Comparison of ENCODE assay signal across 21 cellular contexts in genomic region chr16:12758670-12759558, GRCh38. TPM values are rescaled to one million over a fixed set of nuclear protein-coding genes. Genes with fewer than 3 reads are reported as not detected.
DNase-seq lines count a peak whose midpoint lies in the region; ATAC-seq and TF ChIP-seq lines count a peak whose summit lies in the region.
"Had no signal": no experiment of that assay in that cellular context is flagged by ENCODE, and none has a peak within 500 bp of the region (broad histone marks: within the 10 kb centered on the region; RNA-seq: fewer than 3 reads in every experiment).

No MANE protein-coding gene starts in this region.

- H3K4me3 Mint-ChIP-seq in brain, result no peak overlapping the region
- H3K4me3 Mint-ChIP-seq in stimulated activated naive B cell treated with anti-CD40 and anti-IgM and Interleukin-4, amounts not matched to agents 10 μg/mL and 1 μg/mL and 100 μg/mL, for 72 hours, result no peak overlapping the region
- H3K4me3 Mint-ChIP-seq: activated naive CD8-positive, alpha-beta T cell treated with anti-CD3 and anti-CD28 coated beads, Interleukin-2, amount 10 ng/mL, durations not matched to agents 7 days and 5 days; activated T-cell treated with anti-CD3 and anti-CD28 coated beads, Interleukin-2, amount 50 U/mL, for 72 hours had no signal

- DNase-seq in NAMALWA (ENCODE audit: low spot score) (peak; percentile 36), left lobe of liver (ENCODE audit: low spot score) (peak; percentile 54), GM19238 (ENCODE audit: insufficient read length, low spot score) (no peak), NCI-H2171 treated with DMSO at 0.1 percent for 48 hours (lab: John Stamatoyannopoulos, UW) (no peak)
- DNase-seq in stimulated activated naive B cell treated with anti-CD40 and anti-IgM and Interleukin-4, amounts not matched to agents 10 μg/mL and 1 μg/mL and 100 μg/mL, for 72 hours, result no peak
- DNase-seq: ACHN; activated CD4-positive, CD25-positive, alpha-beta regulatory T cell treated with anti-CD3 and anti-CD28 coated beads, Interleukin-2, amount 50 U/mL, for 72 hours; activated CD8-positive, alpha-beta memory T cell treated with anti-CD3 and anti-CD28 coated beads for 24 hours; activated naive CD8-positive, alpha-beta T cell treated with anti-CD3 and anti-CD28 coated beads, Interleukin-2, amount 10 ng/mL, durations not matched to agents 7 days and 5 days; activated T-cell treated with anti-CD3 and anti-CD28 coated beads, Interleukin-2, amount 50 U/mL, for 72 hours; GDM1; HCEC 1CT; KBM-7; NCI-H1092 treated with DMSO at 0.1 percent for 48 hours; NCI-H2171 had no signal

- ATAC-seq in left lobe of liver (peak; percentile 57), HG02759 (IDR thresholded peaks at IDR 0.05; ENCODE audit: unreplicated experiment) (no peak)
- ATAC-seq in stimulated activated naive B cell treated with anti-CD40 and anti-IgM and Interleukin-4, amounts not matched to agents 10 μg/mL and 1 μg/mL and 100 μg/mL, for 72 hours (replicated peaks), result no peak
- ATAC-seq: activated T-cell treated with anti-CD3 and anti-CD28 coated beads, Interleukin-2, amount 50 U/mL, for 72 hours; esophagus mucosa had no signal

- H3K27me3 Mint-ChIP-seq in brain, result peaks cover 4% of the 10 kb centered on the region
- H3K27me3 Mint-ChIP-seq in stimulated activated naive B cell treated with anti-CD40 and anti-IgM and Interleukin-4, amounts not matched to agents 10 μg/mL and 1 μg/mL and 100 μg/mL, for 72 hours, result no peaks in the 10 kb centered on the region
- H3K27me3 Mint-ChIP-seq: activated naive CD8-positive, alpha-beta T cell treated with anti-CD3 and anti-CD28 coated beads, Interleukin-2, amount 10 ng/mL, durations not matched to agents 7 days and 5 days had no signal

- H3K4me2 ChIP-seq in BLaER1, result peak overlapping the region; percentile 6; the same call in 1 of the 2 replicates

- H4K20me1 ChIP-seq in BLaER1, result no peaks in the 10 kb centered on the region

- no peak overlapping the region for H3K27ac ChIP-seq in BLaER1
- H3K27ac ChIP-seq: Peyer's patch, thoracic aorta had no signal

- peaks cover 39% of the 10 kb centered on the region for H3K4me1 Mint-ChIP-seq in brain
- peaks cover 0 to 6% of the 10 kb centered on the region in 2 donors for H3K4me1 Mint-ChIP-seq in stimulated activated naive B cell treated with anti-CD40 and anti-IgM and Interleukin-4, amounts not matched to agents 10 μg/mL and 1 μg/mL and 100 μg/mL, for 72 hours

- H3K9ac ChIP-seq in BLaER1, result no peak overlapping the region

- no peaks in the 10 kb centered on the region; the same call in 1 of the 2 replicates for H3K36me3 ChIP-seq in BLaER1
- H3K36me3 ChIP-seq: Peyer's patch, thoracic aorta had no signal

- peaks cover 11% of the 10 kb centered on the region; the same call in 1 of the 2 replicates for H3K9me3 ChIP-seq in BLaER1
- H3K9me3 ChIP-seq: Peyer's patch, thoracic aorta had no signal

- H3K4me3 ChIP-seq in BLaER1, result no peak overlapping the region
- H3K4me3 ChIP-seq: Peyer's patch, thoracic aorta had no signal

- H3K27me3 ChIP-seq in BLaER1, result no peaks in the 10 kb centered on the region
- H3K27me3 ChIP-seq: Peyer's patch had no signal

- peaks cover 22% of the 10 kb centered on the region for H3K4me1 ChIP-seq in BLaER1
- H3K4me1 ChIP-seq: Peyer's patch had no signal

- H3K9me3 Mint-ChIP-seq in brain, result no peaks in the 10 kb centered on the region
- no peaks in the 10 kb centered on the region for H3K9me3 Mint-ChIP-seq in stimulated activated naive B cell treated with anti-CD40 and anti-IgM and Interleukin-4, amounts not matched to agents 10 μg/mL and 1 μg/mL and 100 μg/mL, for 72 hours
- H3K9me3 Mint-ChIP-seq: activated T-cell treated with anti-CD3 and anti-CD28 coated beads, Interleukin-2, amount 50 U/mL, for 72 hours had no signal

- H3K27ac Mint-ChIP-seq in brain, result peak overlapping the region in 3 of 5 experiments; percentile 87 to 96 (median 88)
- no peak overlapping the region for H3K27ac Mint-ChIP-seq in stimulated activated naive B cell treated with anti-CD40 and anti-IgM and Interleukin-4, amounts not matched to agents 10 μg/mL and 1 μg/mL and 100 μg/mL, for 72 hours
- H3K27ac Mint-ChIP-seq: activated naive CD8-positive, alpha-beta T cell treated with anti-CD3 and anti-CD28 coated beads, Interleukin-2, amount 10 ng/mL, durations not matched to agents 7 days and 5 days; activated T-cell treated with anti-CD3 and anti-CD28 coated beads, Interleukin-2, amount 50 U/mL, for 72 hours had no signal

- no peak for TF ChIP-seq CTCF in brain (conservative IDR thresholded peaks at IDR 0.05)

- peaks cover 5% of the 10 kb centered on the region for H3K36me3 Mint-ChIP-seq in brain
- no peaks in the 10 kb centered on the region for H3K36me3 Mint-ChIP-seq in stimulated activated naive B cell treated with anti-CD40 and anti-IgM and Interleukin-4, amounts not matched to agents 10 μg/mL and 1 μg/mL and 100 μg/mL, for 72 hours

RNA-seq across cellular contexts. Expression of gene CPPED1, which starts 44.8 kb away (rescaled TPM):
- 23.9 TPM for polyA plus RNA-seq in brain (ENCODE audit: insufficient read depth, low read depth, low replicate concordance)
- 34.0 TPM for total RNA-seq in left lobe of liver

Comparison
In these comparisons a context has a peak if more than half of its experiments do, and no peak if none do; other contexts are left out.
1. DNase-seq: peak in NAMALWA (single experiment) and left lobe of liver (single experiment); none in GM19238 (single experiment), stimulated activated naive B cell treated with anti-CD40 and anti-IgM and Interleukin-4, amounts not matched to agents 10 μg/mL and 1 μg/mL and 100 μg/mL, for 72 hours (single experiment) and NCI-H2171 treated with DMSO at 0.1 percent for 48 hours (single experiment).